Comparison of ENCODE assay signal across 10 cellular contexts in genomic region chr22:38312261-38312800, GRCh38. TPM values are rescaled to one million over a fixed set of nuclear protein-coding genes. Genes with fewer than 3 reads are reported as not detected.
DNase-seq lines count a peak whose midpoint lies in the region; ATAC-seq and TF ChIP-seq lines count a peak whose summit lies in the region.
"Had no signal": no experiment of that assay in that cellular context is flagged by ENCODE, and none has a peak within 500 bp of the region (broad histone marks: within the 10 kb centered on the region; RNA-seq: fewer than 3 reads in every experiment).

No MANE protein-coding gene starts in this region.

- ATAC-seq in CD4-positive, CD25-positive, alpha-beta regulatory T cell (ENCODE audit: low read depth in 2 of 2) = no peak
- no peak for ATAC-seq in GM21786 (IDR thresholded peaks at IDR 0.05; ENCODE audit: unreplicated experiment)

- intact Hi-C loops in posterior vena cava (cut with DNase I) = loop anchor here in 1 of 2 donors (10.0 kb wide), 1 partner anchor 108 kb away; the partner anchor contains the start of gene MAFF

- no peaks in the 10 kb centered on the region for H3K9me3 Mint-ChIP-seq in CD4-positive, CD25-positive, alpha-beta regulatory T cell
- H3K9me3 Mint-ChIP-seq in osteocyte (ENCODE audit: unreplicated experiment) = no peaks in the 10 kb centered on the region

- H3K4me2 ChIP-seq in OCI-LY3 (ENCODE audit: low read length) = peak overlapping the region; percentile 68; the same call in 1 of the 2 replicates

- peak overlapping the region in 1 of 4 donors; percentile 58 for H3K4me3 Mint-ChIP-seq in CD4-positive, CD25-positive, alpha-beta regulatory T cell
- no peak overlapping the region for H3K4me3 Mint-ChIP-seq in osteocyte (ENCODE audit: unreplicated experiment)

- no peaks in the 10 kb centered on the region for H3K27me3 ChIP-seq in CD4-positive, CD25-positive, alpha-beta regulatory T cell (ENCODE audit: control insufficient read depth, insufficient read depth, low read length)
- no peaks in the 10 kb centered on the region for H3K27me3 ChIP-seq in OCI-LY3 (ENCODE audit: low read depth, low read length)
- no peaks in the 10 kb centered on the region for H3K27me3 ChIP-seq in duodenal mucosa (ENCODE audit: control insufficient read depth in 1 of 2, insufficient read depth in 2 of 2, low read length in 2 of 2)

- peaks cover 85% of the 10 kb centered on the region for H4K20me1 ChIP-seq in OCI-LY3 (ENCODE audit: insufficient read depth, low read length)

- TF ChIP-seq CTCF in OCI-LY3 (IDR thresholded peaks at IDR 0.05; ENCODE audit: low read depth, low read length) (no peak), osteocyte (IDR thresholded peaks at IDR 0.05) (no peak)

- peaks cover 10% of the 10 kb centered on the region for H3K36me3 ChIP-seq in CD4-positive, CD25-positive, alpha-beta regulatory T cell (ENCODE audit: control insufficient read depth, insufficient read depth, low read length)
- H3K36me3 ChIP-seq in OCI-LY3 (replicated peaks; ENCODE audit: low read depth, low read length) (peaks cover 53% of the 10 kb centered on the region), duodenal mucosa (ENCODE audit: control insufficient read depth in 1 of 2, insufficient read depth in 2 of 2, low read length in 2 of 2) (peaks cover 6 to 31% of the 10 kb centered on the region in 2 donors)

- peaks cover 3% of the 10 kb centered on the region for H3K36me3 Mint-ChIP-seq in CD4-positive, CD25-positive, alpha-beta regulatory T cell
- H3K36me3 Mint-ChIP-seq in osteocyte (ENCODE audit: unreplicated experiment) = peaks cover 22% of the 10 kb centered on the region

- no peak overlapping the region for H2AFZ ChIP-seq in OCI-LY3 (ENCODE audit: low read depth, low read length)

- no peak for DNase-seq in CD4-positive, CD25-positive, alpha-beta regulatory T cell
- no peak for DNase-seq in osteocyte (ENCODE audit: extremely low spot score, unreplicated experiment)
- DNase-seq in posterior vena cava (ENCODE audit: low spot score) = no peak
- no peak for DNase-seq in NCI-H1930 (lab: John Stamatoyannopoulos, UW)
- no peak for DNase-seq in EL
- DNase-seq: DMS53, NCI-H1105 had no signal

- peak overlapping the region in 2 of 3 donors; percentile 65 to 94 for H3K27ac Mint-ChIP-seq in CD4-positive, CD25-positive, alpha-beta regulatory T cell
- H3K27ac Mint-ChIP-seq in osteocyte (ENCODE audit: unreplicated experiment) = peak overlapping the region; percentile 78

- no peak overlapping the region for H3K4me3 ChIP-seq in CD4-positive, CD25-positive, alpha-beta regulatory T cell (ENCODE audit: low read depth, low read length)
- H3K4me3 ChIP-seq in OCI-LY3 (ENCODE audit: low read length) (no peak overlapping the region), duodenal mucosa (ENCODE audit: low read depth in 1 of 2, low read length in 2 of 2) (no peak overlapping the region)

- no peak overlapping the region for H3K9ac ChIP-seq in OCI-LY3 (ENCODE audit: low read length)
- no peak overlapping the region for H3K9ac ChIP-seq in duodenal mucosa (ENCODE audit: low read depth in 1 of 2, low read length in 2 of 2)

- peaks cover 4 to 83% (median 43%) of the 10 kb centered on the region in 4 donors for H3K4me1 Mint-ChIP-seq in CD4-positive, CD25-positive, alpha-beta regulatory T cell
- H3K4me1 Mint-ChIP-seq in osteocyte (ENCODE audit: unreplicated experiment) = peaks cover 76% of the 10 kb centered on the region

- no peaks in the 10 kb centered on the region for H3K27me3 Mint-ChIP-seq in CD4-positive, CD25-positive, alpha-beta regulatory T cell
- H3K27me3 Mint-ChIP-seq in osteocyte (ENCODE audit: unreplicated experiment) = no peaks in the 10 kb centered on the region

- no peak overlapping the region for H3K27ac ChIP-seq in CD4-positive, CD25-positive, alpha-beta regulatory T cell (ENCODE audit: insufficient read depth, low read length, poor library complexity, severe bottlenecking)
- H3K27ac ChIP-seq in OCI-LY3 (ENCODE audit: low read length) (no peak overlapping the region), duodenal mucosa (ENCODE audit: low read depth, low read length) (peak overlapping the region; percentile 67)

- no peaks in the 10 kb centered on the region for H3K9me3 ChIP-seq in CD4-positive, CD25-positive, alpha-beta regulatory T cell (ENCODE audit: control insufficient read depth in 2 of 2, low read length in 2 of 2)
- no peaks in the 10 kb centered on the region for H3K9me3 ChIP-seq in OCI-LY3 (ENCODE audit: insufficient read depth, low read length)
- H3K9me3 ChIP-seq in duodenal mucosa (ENCODE audit: control insufficient read depth in 1 of 2, low read length in 2 of 2) = no peaks in the 10 kb centered on the region

- peaks cover 98% of the 10 kb centered on the region for H3K79me2 ChIP-seq in OCI-LY3 (ENCODE audit: low read length)

- H3K4me1 ChIP-seq in CD4-positive, CD25-positive, alpha-beta regulatory T cell (ENCODE audit: control insufficient read depth, insufficient read depth, low read length, poor library complexity, severe bottlenecking) = peaks cover 44% of the 10 kb centered on the region
- H3K4me1 ChIP-seq in OCI-LY3 (ENCODE audit: low read length) (peaks cover 82% of the 10 kb centered on the region), duodenal mucosa (ENCODE audit: control insufficient read depth in 1 of 2, insufficient read depth in 2 of 2, low read length in 2 of 2) (peaks cover 44 to 56% of the 10 kb centered on the region in 2 donors)

RNA-seq across cellular contexts. Expression of gene CSNK1E, which starts 4.9 kb away (rescaled TPM):
- total RNA-seq in CD4-positive, CD25-positive, alpha-beta regulatory T cell = 154 TPM
- 10 to 100 TPM in 2 of 4 donors, 1 to 10 TPM in 2; 7.4 to 12.4 (median 9.5) TPM for polyA plus RNA-seq in CD4-positive, CD25-positive, alpha-beta regulatory T cell
- 175 and 176 TPM in 2 replicates for total RNA-seq in osteocyte
- total RNA-seq in posterior vena cava = 10 to 100 TPM; 70.1 to 88.6 TPM

RNA-seq across cellular contexts. Expression of gene TMEM184B, which starts 39.5 kb away (rescaled TPM):
- 31.3 TPM for total RNA-seq in CD4-positive, CD25-positive, alpha-beta regulatory T cell
- 1 to 10 TPM; 7.2 to 8.2 (median 7.7) TPM for polyA plus RNA-seq in CD4-positive, CD25-positive, alpha-beta regulatory T cell
- total RNA-seq in osteocyte (88.0 and 90.5 TPM in 2 replicates), posterior vena cava (10 to 100 TPM; 42.9 to 49.7 TPM)
